ENCODE assay signal across 10 cellular contexts in the genomic region with DNA sequence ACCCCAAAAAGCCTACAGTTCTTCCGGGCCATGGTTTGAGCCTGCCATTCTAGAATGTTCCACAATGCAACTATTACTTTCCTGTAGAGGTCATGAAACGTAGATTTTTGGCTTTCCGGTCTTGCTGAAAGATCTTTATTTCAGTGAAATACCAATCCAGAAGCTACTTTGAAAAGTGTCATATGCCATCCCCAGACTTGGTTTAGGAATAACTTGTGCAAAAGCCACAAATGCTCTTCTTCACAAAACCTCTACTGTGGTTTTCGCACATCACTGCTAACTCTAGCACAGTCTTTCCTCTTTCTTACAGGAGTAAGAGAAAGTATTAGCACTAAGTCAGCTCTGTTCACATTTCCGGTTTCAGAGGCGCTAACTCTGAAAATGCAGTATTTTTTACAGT. TPM values are rescaled to one million over a fixed set of nuclear protein-coding genes. Genes with fewer than 3 reads are reported as not detected.
DNase-seq lines count a peak whose midpoint lies in the region; ATAC-seq and TF ChIP-seq lines count a peak whose summit lies in the region.
"Had no signal": no experiment of that assay in that cellular context is flagged by ENCODE, and none has a peak within 500 bp of the region (broad histone marks: within the 10 kb centered on the region; RNA-seq: fewer than 3 reads in every experiment).

No MANE protein-coding gene starts in this region.

- DNase-seq in GM13977 (ENCODE audit: low spot score) (peak; percentile 9), NCI-H510A (lab: John Stamatoyannopoulos, UW) (no peak), ascending aorta (ENCODE audit: low spot score in 2 of 2) (no peak), HCEC 1CT (no peak), H9 (no peak)
- peak in 2 of 3 experiments; percentile 15 to 19 for DNase-seq in effector memory CD8-positive, alpha-beta T cell
- DNase-seq: DMS79, NCI-H526 treated with DMSO at 0.1 percent for 48 hours had no signal

- intact Hi-C loops in ascending aorta (cut with DNase I), result no loop called here

- H3K79me1 ChIP-seq in H9 (ENCODE audit: insufficient read depth, low read depth, low read length, poor library complexity, severe bottlenecking), result no peaks in the 10 kb centered on the region

- H3K23me2 ChIP-seq in H9 (ENCODE audit: insufficient read length, low read depth, low read length, poor library complexity, severe bottlenecking), result no peaks in the 10 kb centered on the region

- no peaks in the 10 kb centered on the region for H3K27me3 ChIP-seq in ascending aorta
- H3K27me3 ChIP-seq in H9 (ENCODE audit: insufficient read depth, low read length), result no peaks in the 10 kb centered on the region

- ATAC-seq in GM19468 (IDR thresholded peaks at IDR 0.05; ENCODE audit: extremely low read depth, unreplicated experiment), result peak; percentile 48
- peak; percentile 62 for ATAC-seq in HG03521 (IDR thresholded peaks at IDR 0.05; ENCODE audit: unreplicated experiment)
- peak; percentile 92 for ATAC-seq in effector memory CD8-positive, alpha-beta T cell (replicated peaks)

- no peak overlapping the region for H2AK5ac ChIP-seq in H9 (ENCODE audit: insufficient read length, low read length)

- peaks cover 6% of the 10 kb centered on the region for H3K36me3 Mint-ChIP-seq in effector memory CD8-positive, alpha-beta T cell (ENCODE audit: insufficient read depth)
- peaks cover 0 to 4% (median 0%) of the 10 kb centered on the region in 3 experiments; a peak in 2 of 7 replicates for H3K36me3 Mint-ChIP-seq in H9 (ENCODE audit: insufficient read depth in 1 of 3, low read depth in 3 of 3)

- no peak overlapping the region for H3K4ac ChIP-seq in H9 (ENCODE audit: low read depth, low read length)

- H3T11ph ChIP-seq in H9 (ENCODE audit: low read length), result no peak overlapping the region

- no peaks in the 10 kb centered on the region for H3K4me1 ChIP-seq in ascending aorta
- H3K4me1 ChIP-seq in H9 (ENCODE audit: insufficient read depth, low read length), result 0 out of 2 replicates have a peak, but pooled peaks cover 1% of the 10 kb centered on the region

- no peak overlapping the region for H2AFZ ChIP-seq in H9 (ENCODE audit: low read length)

- no peak overlapping the region for H2BK15ac ChIP-seq in H9 (ENCODE audit: low read depth, low read length)

- no peak overlapping the region for H3K4me3 ChIP-seq in ascending aorta

- no peak overlapping the region for H3K14ac ChIP-seq in H9 (ENCODE audit: insufficient read depth, low read length)

- no peaks in the 10 kb centered on the region for H3K9me3 Mint-ChIP-seq in effector memory CD8-positive, alpha-beta T cell
- H3K9me3 Mint-ChIP-seq in H9, result peaks cover 67 to 68% of the 10 kb centered on the region in 2 experiments

- no peak overlapping the region for H3K18ac ChIP-seq in H9 (ENCODE audit: insufficient read length, low read depth, low read length)

- H4K8ac ChIP-seq in H9 (replicated peaks; ENCODE audit: insufficient read length, low read depth, low read length), result no peak overlapping the region

- H3K4me3 Mint-ChIP-seq in effector memory CD8-positive, alpha-beta T cell, result peak overlapping the region; percentile 66 to 68
- H3K4me3 Mint-ChIP-seq in H9, result no peak overlapping the region

- no peak overlapping the region for H4K5ac ChIP-seq in H9 (ENCODE audit: insufficient read length, low read depth, low read length)

- H2BK12ac ChIP-seq in H9 (ENCODE audit: insufficient read length, low read depth, low read length), result no peak overlapping the region

- peak overlapping the region; percentile 73 to 91 for H3K27ac Mint-ChIP-seq in effector memory CD8-positive, alpha-beta T cell
- H3K27ac Mint-ChIP-seq in H9, result no peak overlapping the region

- H2BK20ac ChIP-seq in H9 (ENCODE audit: low read depth, low read length, poor library complexity, severe bottlenecking), result no peak overlapping the region

- H3K4me2 ChIP-seq in H9 (ENCODE audit: insufficient read depth, insufficient read length, low read length), result no peak overlapping the region

- H2BK5ac ChIP-seq in H9 (ENCODE audit: insufficient read length, low read length), result no peak overlapping the region

- in situ Hi-C loops in GM13977 (cut with MboI; ENCODE audit: low pct_unique_long_range_greater_than_20kb, low sequenced_read_pairs, unreplicated experiment), result no loop called here

- WGBS in H9 (ENCODE audit: extremely low coverage, insufficient read length, low lambda C conversion rate), result no CpG with 5 or more reads among the region's 6 CpGs

- H3K9me3 ChIP-seq in ascending aorta (no peaks in the 10 kb centered on the region), H9 (ENCODE audit: control insufficient read depth, low read depth, low read length) (peaks cover 22% of the 10 kb centered on the region)

- H3K56ac ChIP-seq in H9 (ENCODE audit: insufficient read length, low read depth, low read length), result no peak overlapping the region

- H3K9ac ChIP-seq in H9 (ENCODE audit: extremely low read depth, insufficient read length, low read length), result no peak overlapping the region

- H4K20me1 ChIP-seq in H9 (ENCODE audit: control insufficient read depth, insufficient read depth, insufficient read length), result no peaks in the 10 kb centered on the region

- no peaks in the 10 kb centered on the region for H3K79me2 ChIP-seq in H9 (ENCODE audit: insufficient read depth, low read length)

- H3K4me1 Mint-ChIP-seq in effector memory CD8-positive, alpha-beta T cell (ENCODE audit: low read depth in 2 of 2), result peaks cover 39 to 47% of the 10 kb centered on the region in 2 donors
- peaks cover 20 to 21% of the 10 kb centered on the region in 2 experiments for H3K4me1 Mint-ChIP-seq in H9

- no peaks in the 10 kb centered on the region for H3K27me3 Mint-ChIP-seq in effector memory CD8-positive, alpha-beta T cell
- H3K27me3 Mint-ChIP-seq in H9 (ENCODE audit: low read depth), result no peaks in the 10 kb centered on the region

- H3K27ac ChIP-seq in ascending aorta, result no peak overlapping the region
- no peak overlapping the region for H3K27ac ChIP-seq in H9 (ENCODE audit: insufficient read length, low read depth, low read length)

- no peak overlapping the region for H3K23ac ChIP-seq in H9 (ENCODE audit: insufficient read length, low read depth, low read length)

- H4K91ac ChIP-seq in H9 (ENCODE audit: insufficient read length, low read depth, low read length), result no peak overlapping the region

- TF ChIP-seq CTCF in GM13977 (IDR thresholded peaks at IDR 0.05; ENCODE audit: extremely low read depth, insufficient read depth, missing control alignments), result no peak
- no peak for TF ChIP-seq CTCF in ascending aorta (IDR thresholded peaks at IDR 0.05)
- no peak for TF ChIP-seq CTCF in H9 (conservative IDR thresholded peaks at IDR 0.05)

- no peaks in the 10 kb centered on the region for H3K36me3 ChIP-seq in ascending aorta

- H2BK120ac ChIP-seq in H9 (ENCODE audit: low read depth, low read length, poor library complexity, severe bottlenecking), result no peak overlapping the region

RNA-seq across cellular contexts. Expression of a gene that starts 12.7 kb away (rescaled TPM):
- not detected for total RNA-seq in ascending aorta
- not detected in 2 replicates for total RNA-seq in H9 (2021)

Comparison
In these comparisons a context has a peak if more than half of its experiments do, and no peak if none do; other contexts are left out.
1. DNase-seq: peak in GM13977 (single experiment) and effector memory CD8-positive, alpha-beta T cell (2 of 3); none in NCI-H510A (single experiment), ascending aorta (0 of 2), HCEC 1CT (single experiment) and H9 (single experiment).
2. H3K27ac Mint-ChIP-seq: peak in effector memory CD8-positive, alpha-beta T cell (2 of 2); none in H9 (0 of 3).
3. H3K4me3 Mint-ChIP-seq: peak in effector memory CD8-positive, alpha-beta T cell (2 of 2); none in H9 (0 of 2).
4. Peak in every context shown above with its lines, with median percentiles within 50 percentile points of each other: ATAC-seq.